ENCODE assay signal across 4 cellular contexts in genomic region chr1:62170380-62170779, GRCh38. TPM values are rescaled to one million over a fixed set of nuclear protein-coding genes. Genes with fewer than 3 reads are reported as not detected.
"Had no signal": no experiment of that assay in that cellular context is flagged by ENCODE, and none has a peak within 500 bp of the region (broad histone marks: within the 10 kb centered on the region; RNA-seq: fewer than 3 reads in every experiment).

No MANE protein-coding gene starts in this region.

RNA-seq across cellular contexts. Expression of gene L1TD1, which starts 24.3 kb away (rescaled TPM):
- total RNA-seq: LHCN-M2, MCF 10A, Right ventricle myocardium superior, SJSA1 had no signal
